15 cellular contexts compared by ENCODE assay signal in genomic region chr12:127680516-127680915, GRCh38.
"Had no signal": no experiment of that assay in that cellular context is flagged by ENCODE, and none has a peak within 500 bp of the region (broad histone marks: within the 10 kb centered on the region; RNA-seq: fewer than 3 reads in every experiment).

No MANE protein-coding gene starts in this region.

- H3K9me3 Mint-ChIP-seq: activated B cell treated with CpG ODN at 0.5 μM for 24 hours; activated CD4-positive, alpha-beta T cell treated with anti-CD3 and anti-CD28 coated beads, Interleukin-2, amount 10 ng/mL, durations not matched to agents 24 days and 14 days; central memory CD8-positive, alpha-beta T cell; dendritic cell treated with granulocyte-macrophage colony-stimulating factor and Interleukin-4, amounts not matched to agents 40 ng/mL and 50 ng/mL, for 4 days; stimulated activated naive CD8-positive, alpha-beta T cell treated with anti-CD3 and anti-CD28 coated beads, Interleukin-15, Interleukin-2, amounts not matched to agents 100 ng/mL and 50 ng/mL, for 24 hours had no signal

- H3K27me3 Mint-ChIP-seq: activated B cell treated with CpG ODN at 0.5 μM for 24 hours; activated CD4-positive, alpha-beta T cell treated with anti-CD3 and anti-CD28 coated beads, Interleukin-2, amount 10 ng/mL, durations not matched to agents 24 days and 14 days; dendritic cell treated with granulocyte-macrophage colony-stimulating factor and Interleukin-4, amounts not matched to agents 40 ng/mL and 50 ng/mL, for 4 days; stimulated activated naive CD8-positive, alpha-beta T cell treated with anti-CD3 and anti-CD28 coated beads, Interleukin-15, Interleukin-2, amounts not matched to agents 100 ng/mL and 50 ng/mL, for 24 hours had no signal

- H3K4me1 ChIP-seq: gastrocnemius medialis, upper lobe of right lung had no signal

- H3K27ac Mint-ChIP-seq: activated B cell treated with CpG ODN at 0.5 μM for 24 hours; activated CD4-positive, alpha-beta T cell treated with anti-CD3 and anti-CD28 coated beads, Interleukin-2, amount 10 ng/mL, durations not matched to agents 24 days and 14 days; dendritic cell treated with granulocyte-macrophage colony-stimulating factor and Interleukin-4, amounts not matched to agents 40 ng/mL and 50 ng/mL, for 4 days; nephron progenitor cell; stimulated activated naive CD8-positive, alpha-beta T cell treated with anti-CD3 and anti-CD28 coated beads, Interleukin-15, Interleukin-2, amounts not matched to agents 100 ng/mL and 50 ng/mL, for 24 hours had no signal

- H3K4me3 Mint-ChIP-seq: activated B cell treated with CpG ODN at 0.5 μM for 24 hours; activated CD4-positive, alpha-beta T cell treated with anti-CD3 and anti-CD28 coated beads, Interleukin-2, amount 10 ng/mL, durations not matched to agents 24 days and 14 days; central memory CD8-positive, alpha-beta T cell; dendritic cell treated with granulocyte-macrophage colony-stimulating factor and Interleukin-4, amounts not matched to agents 40 ng/mL and 50 ng/mL, for 4 days; nephron progenitor cell; stimulated activated naive CD8-positive, alpha-beta T cell treated with anti-CD3 and anti-CD28 coated beads, Interleukin-15, Interleukin-2, amounts not matched to agents 100 ng/mL and 50 ng/mL, for 24 hours; T-helper 17 cell had no signal

- H3K27me3 ChIP-seq: gastrocnemius medialis, ovary, upper lobe of right lung had no signal

- H3K9me3 ChIP-seq: gastrocnemius medialis, ovary, upper lobe of right lung had no signal

- DNase-seq: activated B cell treated with CpG ODN at 0.5 μM for 24 hours; activated naive CD4-positive, alpha-beta T cell treated with Interleukin-2 at 50 U/mL for 16 hours; gastrocnemius medialis; left ventricle myocardium superior; mesendoderm; nephron progenitor cell; ovary; stimulated activated CD4-positive, alpha-beta T cell treated with anti-CD3 and anti-CD28 coated beads, Interleukin-15, amount 100 ng/mL, for 24 hours; stimulated activated CD4-positive, alpha-beta T cell treated with anti-CD3 and anti-CD28 coated beads, Interleukin-4, amount 100 ng/mL, for 24 hours; T-helper 17 cell; upper lobe of right lung had no signal

- H3K4me3 ChIP-seq: gastrocnemius medialis, ovary, upper lobe of right lung had no signal

- H3K36me3 ChIP-seq: gastrocnemius medialis, ovary, upper lobe of right lung had no signal

- H3K27ac ChIP-seq: gastrocnemius medialis, ovary, upper lobe of right lung had no signal

- H3K4me1 Mint-ChIP-seq: activated B cell treated with CpG ODN at 0.5 μM for 24 hours; activated CD4-positive, alpha-beta T cell treated with anti-CD3 and anti-CD28 coated beads, Interleukin-2, amount 10 ng/mL, durations not matched to agents 24 days and 14 days; central memory CD8-positive, alpha-beta T cell; nephron progenitor cell; T-helper 17 cell had no signal
